ENCODE assay signal across 25 cellular contexts in genomic region chr1:226563666-226564065, GRCh38. TPM values are rescaled to one million over a fixed set of nuclear protein-coding genes. Genes with fewer than 3 reads are reported as not detected.
"Had no signal": no experiment of that assay in that cellular context is flagged by ENCODE, and none has a peak within 500 bp of the region (broad histone marks: within the 10 kb centered on the region; RNA-seq: fewer than 3 reads in every experiment).

No MANE protein-coding gene starts in this region.

- DNase-seq: activated CD4-positive, alpha-beta T cell treated with anti-CD3 and anti-CD28 coated beads for 48 hours; activated CD4-positive, alpha-beta T cell treated with anti-CD3 and anti-CD28 coated beads, Interleukin-2, amount 50 U/mL, for 48 hours; activated CD8-positive, alpha-beta memory T cell treated with anti-CD3 and anti-CD28 coated beads for 24 hours; activated gamma-delta T cell; activated naive CD4-positive, alpha-beta T cell treated with anti-CD3 and anti-CD28 coated beads, Interleukin-2, amount 50 U/mL, for 16 hours; activated T-cell treated with anti-CD3 and anti-CD28 coated beads, Interleukin-2, amount 50 U/mL, for 1 hour; amniotic stem cell; caudate nucleus; cortex of kidney; effector memory CD8-positive, alpha-beta T cell; erythroblast; foreskin melanocyte; kidney glomerular epithelial cell; left ventricle myocardium inferior; naive thymus-derived CD4-positive, alpha-beta T cell; ovary; stimulated activated naive CD4-positive, alpha-beta T cell treated with Interleukin-2 at 50 U/mL for 16 hours; testis; WERI-Rb-1 had no signal

- H3K4me3 ChIP-seq: left ventricle myocardium inferior, lung, ovary, prostate gland, testis, vagina had no signal

- H3K9me3 ChIP-seq: left ventricle myocardium inferior, ovary, prostate gland, testis, vagina had no signal

- H3K27me3 ChIP-seq: ovary, testis, vagina had no signal

- H3K4me1 ChIP-seq: prostate gland had no signal

- H3K27ac ChIP-seq: left ventricle myocardium inferior, ovary, prostate gland, testis, vagina, WERI-Rb-1 had no signal

- ATAC-seq: activated CD4-positive, CD25-positive, alpha-beta regulatory T cell treated with anti-CD3 and anti-CD28 coated beads, Interleukin-2, amount 50 U/mL, for 24 hours; effector memory CD8-positive, alpha-beta T cell; naive thymus-derived CD4-positive, alpha-beta T cell had no signal

- H3K36me3 ChIP-seq: left ventricle myocardium inferior, ovary, prostate gland, vagina, WERI-Rb-1 had no signal

RNA-seq across cellular contexts. Expression of gene STUM, which starts 15.1 kb away (rescaled TPM):
- total RNA-seq: activated T-helper 1 cell treated with anti-CD3 and anti-CD28 coated beads, Interleukin-12 subunit alpha, Interleukin-12 subunit beta, Interleukin-2, Interleukin-4 antibody, amounts not matched to agents 30 ng/mL and 10 ng/mL and 1 ng/mL, durations not matched to agents 14 hours and 24 hours and 36 hours; naive thymus-derived CD4-positive, alpha-beta T cell; T-helper 1 cell treated with Interleukin-12 subunit alpha and Interleukin-12 subunit beta and Interleukin-4 antibody, amounts not matched to agents 30 ng/mL and 1 ng/mL, for 36 hours had no signal
- polyA plus RNA-seq: naive thymus-derived CD4-positive, alpha-beta T cell had no signal
